In genomic region chr22:39916496-39916895, GRCh38 we compare ENCODE assay signal across 29 cellular contexts. TPM values are rescaled to one million over a fixed set of nuclear protein-coding genes. Genes with fewer than 3 reads are reported as not detected.
DNase-seq lines count a peak whose midpoint lies in the region; ATAC-seq and TF ChIP-seq lines count a peak whose summit lies in the region.
"Had no signal": no experiment of that assay in that cellular context is flagged by ENCODE, and none has a peak within 500 bp of the region (broad histone marks: within the 10 kb centered on the region; RNA-seq: fewer than 3 reads in every experiment).

No MANE protein-coding gene starts in this region.

- H3K4me3 ChIP-seq in uterus, result no peak overlapping the region
- H3K4me3 ChIP-seq: gastroesophageal sphincter, prostate gland, SJCRH30 had no signal

- no peak for ATAC-seq in activated naive CD8-positive, alpha-beta T cell treated with anti-CD3 and anti-CD28 coated beads, Interleukin-2, amount 50 U/mL, for 24 hours
- no peak for ATAC-seq in stimulated activated effector memory CD8-positive, alpha-beta T cell treated with anti-CD3 and anti-CD28 coated beads, Interleukin-12 subunit alpha, Interleukin-12 subunit beta, amount 100 ng/mL, for 72 hours
- no peak for ATAC-seq in GM19452 (IDR thresholded peaks at IDR 0.05; ENCODE audit: unreplicated experiment)
- ATAC-seq: gastroesophageal sphincter, left lobe of liver, sciatic nerve had no signal

- TF ChIP-seq CTCF in uterus (IDR thresholded peaks at IDR 0.05), result no peak

- POLR2A ChIA-PET in activated CD4-positive, alpha-beta memory T cell treated with anti-CD3 and anti-CD28 coated beads for 36 hours (lab: Charles Lee), result interaction anchor here (0.6 to 16.5 kb wide), 5 partner anchors 9 to 597 kb away, joined by 3 to 219 read pairs (median 7); partner anchors contain the start of gene RPL3

- H3K36me3 ChIP-seq in uterus, result no peaks in the 10 kb centered on the region
- H3K36me3 ChIP-seq: gastroesophageal sphincter, neutrophil, prostate gland, SJCRH30 had no signal

- intact Hi-C loops in activated CD4-positive, alpha-beta memory T cell treated with anti-CD3 and anti-CD28 coated beads for 36 hours (cut with micrococcal nuclease), result no loop called here
- intact Hi-C loops in uterus (cut with DNase I; ENCODE audit: low total_unique reads), result no loop called here

- H3K27ac ChIP-seq in uterus, result no peak overlapping the region
- H3K27ac ChIP-seq: C4-2B, gastroesophageal sphincter, neutrophil, prostate gland, SJCRH30 had no signal

- no peaks in the 10 kb centered on the region for H3K27me3 Mint-ChIP-seq in activated naive CD4-positive, alpha-beta T cell treated with anti-CD3 and anti-CD28 coated beads, Interleukin-2, amount 10 ng/mL, durations not matched to agents 7 days and 5 days
- H3K27me3 Mint-ChIP-seq in activated CD4-positive, alpha-beta memory T cell treated with anti-CD3 and anti-CD28 coated beads for 36 hours, result no peaks in the 10 kb centered on the region
- no peaks in the 10 kb centered on the region for H3K27me3 Mint-ChIP-seq in activated naive CD8-positive, alpha-beta T cell treated with anti-CD3 and anti-CD28 coated beads, Interleukin-2, amount 50 U/mL, for 24 hours

- peaks cover 94% of the 10 kb centered on the region for H3K4me1 Mint-ChIP-seq in activated naive CD4-positive, alpha-beta T cell treated with anti-CD3 and anti-CD28 coated beads, Interleukin-2, amount 10 ng/mL, durations not matched to agents 7 days and 5 days
- H3K4me1 Mint-ChIP-seq in activated CD4-positive, alpha-beta memory T cell treated with anti-CD3 and anti-CD28 coated beads for 36 hours (ENCODE audit: low read depth), result peaks cover 87% of the 10 kb centered on the region
- H3K4me1 Mint-ChIP-seq in activated naive CD8-positive, alpha-beta T cell treated with anti-CD3 and anti-CD28 coated beads, Interleukin-2, amount 50 U/mL, for 24 hours, result peaks cover 96% of the 10 kb centered on the region
- peaks cover 85% of the 10 kb centered on the region for H3K4me1 Mint-ChIP-seq in stimulated activated effector memory CD8-positive, alpha-beta T cell treated with anti-CD3 and anti-CD28 coated beads, Interleukin-12 subunit alpha, Interleukin-12 subunit beta, amount 100 ng/mL, for 72 hours

- DNase-seq in activated naive CD4-positive, alpha-beta T cell treated with anti-CD3 and anti-CD28 coated beads, Interleukin-2, amount 10 ng/mL, durations not matched to agents 7 days and 5 days, result no peak
- no peak for DNase-seq in activated naive CD4-positive, alpha-beta T cell treated with Interleukin-2 at 50 U/mL for 16 hours
- DNase-seq in activated CD4-positive, alpha-beta memory T cell treated with anti-CD3 and anti-CD28 coated beads for 36 hours, result no peak
- no peak for DNase-seq in activated naive CD8-positive, alpha-beta T cell treated with anti-CD3 and anti-CD28 coated beads, Interleukin-2, amount 50 U/mL, for 24 hours
- DNase-seq in stimulated activated effector memory CD8-positive, alpha-beta T cell treated with anti-CD3 and anti-CD28 coated beads, Interleukin-12 subunit alpha, Interleukin-12 subunit beta, amount 100 ng/mL, for 72 hours (ENCODE audit: low spot score in 2 of 2), result no peak
- DNase-seq in germinal center (ENCODE audit: low spot score), result no peak
- DNase-seq in uterus, result no peak
- DNase-seq: activated CD4-positive, alpha-beta T cell treated with anti-CD3 and anti-CD28 coated beads for 48 hours; Kasumi-1; mesenchymal stem cell; MV-4-11; NCI-H1436 treated with DMSO at 0.1 percent for 48 hours; NCI-H2107; NCI-H748 treated with DMSO at 0.1 percent for 48 hours; SJCRH30; stimulated activated CD4-positive, alpha-beta T cell treated with anti-CD3 and anti-CD28 coated beads, Interleukin-12 subunit alpha, Interleukin-12 subunit beta, amount 100 ng/mL, for 4 hours; stimulated activated CD4-positive, alpha-beta T cell treated with anti-CD3 and anti-CD28 coated beads, Interleukin-4, amount 100 ng/mL, for 1 hour had no signal

- H3K27me3 ChIP-seq in uterus, result peaks cover 0 to 2% of the 10 kb centered on the region in 2 donors
- H3K27me3 ChIP-seq: neutrophil had no signal

- peak overlapping the region; percentile 87 for H3K27ac Mint-ChIP-seq in activated naive CD4-positive, alpha-beta T cell treated with anti-CD3 and anti-CD28 coated beads, Interleukin-2, amount 10 ng/mL, durations not matched to agents 7 days and 5 days
- H3K27ac Mint-ChIP-seq in activated CD4-positive, alpha-beta memory T cell treated with anti-CD3 and anti-CD28 coated beads for 36 hours, result peak overlapping the region; percentile 93
- H3K27ac Mint-ChIP-seq in activated naive CD8-positive, alpha-beta T cell treated with anti-CD3 and anti-CD28 coated beads, Interleukin-2, amount 50 U/mL, for 24 hours, result peak overlapping the region; percentile 93
- H3K27ac Mint-ChIP-seq in stimulated activated effector memory CD8-positive, alpha-beta T cell treated with anti-CD3 and anti-CD28 coated beads, Interleukin-12 subunit alpha, Interleukin-12 subunit beta, amount 100 ng/mL, for 72 hours, result peak overlapping the region; percentile 88

- no peaks in the 10 kb centered on the region for H3K9me3 Mint-ChIP-seq in activated naive CD4-positive, alpha-beta T cell treated with anti-CD3 and anti-CD28 coated beads, Interleukin-2, amount 10 ng/mL, durations not matched to agents 7 days and 5 days
- H3K9me3 Mint-ChIP-seq in activated CD4-positive, alpha-beta memory T cell treated with anti-CD3 and anti-CD28 coated beads for 36 hours, result no peaks in the 10 kb centered on the region
- H3K9me3 Mint-ChIP-seq in activated naive CD8-positive, alpha-beta T cell treated with anti-CD3 and anti-CD28 coated beads, Interleukin-2, amount 50 U/mL, for 24 hours, result no peaks in the 10 kb centered on the region
- no peaks in the 10 kb centered on the region for H3K9me3 Mint-ChIP-seq in stimulated activated effector memory CD8-positive, alpha-beta T cell treated with anti-CD3 and anti-CD28 coated beads, Interleukin-12 subunit alpha, Interleukin-12 subunit beta, amount 100 ng/mL, for 72 hours

- H3K9me3 ChIP-seq in uterus, result no peaks in the 10 kb centered on the region
- H3K9me3 ChIP-seq: gastroesophageal sphincter, neutrophil, prostate gland, SJCRH30 had no signal

- CTCF ChIA-PET in activated naive CD4-positive, alpha-beta T cell treated with anti-CD3 and anti-CD28 coated beads, Interleukin-2, amount 10 ng/mL, durations not matched to agents 7 days and 5 days (lab: Charles Lee), result interaction anchor here (0.8 to 3.3 kb wide), 6 partner anchors 10 to 108 kb away, joined by 3 to 10 read pairs (median 3); no protein-coding TSS in a partner anchor
- CTCF ChIA-PET in activated CD4-positive, alpha-beta memory T cell treated with anti-CD3 and anti-CD28 coated beads for 36 hours (lab: Charles Lee), result interaction anchor here (0.9 to 6.1 kb wide), 11 partner anchors 8 to 517 kb away, joined by 3 to 45 read pairs (median 4); partner anchors contain the start of gene TAB1

- H3K36me3 Mint-ChIP-seq in activated naive CD4-positive, alpha-beta T cell treated with anti-CD3 and anti-CD28 coated beads, Interleukin-2, amount 10 ng/mL, durations not matched to agents 7 days and 5 days, result peaks cover 52% of the 10 kb centered on the region
- H3K36me3 Mint-ChIP-seq in activated CD4-positive, alpha-beta memory T cell treated with anti-CD3 and anti-CD28 coated beads for 36 hours, result no peaks in the 10 kb centered on the region
- H3K36me3 Mint-ChIP-seq in activated naive CD8-positive, alpha-beta T cell treated with anti-CD3 and anti-CD28 coated beads, Interleukin-2, amount 50 U/mL, for 24 hours (ENCODE audit: low read depth), result peaks cover 2% of the 10 kb centered on the region
- peaks cover 29% of the 10 kb centered on the region for H3K36me3 Mint-ChIP-seq in stimulated activated effector memory CD8-positive, alpha-beta T cell treated with anti-CD3 and anti-CD28 coated beads, Interleukin-12 subunit alpha, Interleukin-12 subunit beta, amount 100 ng/mL, for 72 hours

- no peaks in the 10 kb centered on the region for H3K4me1 ChIP-seq in uterus
- H3K4me1 ChIP-seq: prostate gland, SJCRH30 had no signal

- TF ChIP-seq POLR2A in uterus (IDR thresholded peaks at IDR 0.05), result no peak

- H3K4me3 Mint-ChIP-seq in activated naive CD4-positive, alpha-beta T cell treated with anti-CD3 and anti-CD28 coated beads, Interleukin-2, amount 10 ng/mL, durations not matched to agents 7 days and 5 days, result no peak overlapping the region
- H3K4me3 Mint-ChIP-seq in activated CD4-positive, alpha-beta memory T cell treated with anti-CD3 and anti-CD28 coated beads for 36 hours, result peak overlapping the region; percentile 48
- peak overlapping the region; percentile 87 for H3K4me3 Mint-ChIP-seq in activated naive CD8-positive, alpha-beta T cell treated with anti-CD3 and anti-CD28 coated beads, Interleukin-2, amount 50 U/mL, for 24 hours
- peak overlapping the region; percentile 72 for H3K4me3 Mint-ChIP-seq in stimulated activated effector memory CD8-positive, alpha-beta T cell treated with anti-CD3 and anti-CD28 coated beads, Interleukin-12 subunit alpha, Interleukin-12 subunit beta, amount 100 ng/mL, for 72 hours

RNA-seq across cellular contexts. Expression of gene GRAP2, which starts 15.6 kb away (rescaled TPM):
- 10 to 100 TPM; 37.7 to 38.1 TPM for total RNA-seq in activated CD4-positive, alpha-beta memory T cell treated with anti-CD3 and anti-CD28 coated beads for 36 hours
- total RNA-seq in uterus, result 1 to 10 TPM in 1 of 4 donors, under 1 TPM in 1, not detected in 2; 0.97 to 2.0 TPM
- total RNA-seq: dermis microvascular lymphatic vessel endothelial cell, fibroblast of lung, H1, SJCRH30 had no signal

RNA-seq across cellular contexts. Expression of gene ENTHD1, which starts 22.9 kb away (rescaled TPM):
- under 1 TPM; 0.41 to 0.95 TPM for total RNA-seq in activated CD4-positive, alpha-beta memory T cell treated with anti-CD3 and anti-CD28 coated beads for 36 hours
- under 1 TPM in 1 of 4 donors, not detected in 3; 0.14 TPM for total RNA-seq in uterus
- total RNA-seq: dermis microvascular lymphatic vessel endothelial cell, fibroblast of lung, H1, left lobe of liver, RPMI7951, SJCRH30, temporal lobe had no signal

RNA-seq across cellular contexts. Expression of gene TMA7B, which starts 43.7 kb away (rescaled TPM):
- 1 to 10 TPM in 1 of 2 experiments, under 1 TPM in 1; 0.86 to 1.1 TPM for total RNA-seq in activated CD4-positive, alpha-beta memory T cell treated with anti-CD3 and anti-CD28 coated beads for 36 hours
- not detected for total RNA-seq in uterus
- total RNA-seq: dermis microvascular lymphatic vessel endothelial cell, fibroblast of lung, gastroesophageal sphincter, H1, left lobe of liver, prostate gland had no signal

Comparison
In these comparisons a context has a peak if more than half of its experiments do, and no peak if none do; other contexts are left out.
1. RNA of gene GRAP2, which starts 15.6 kb away (total RNA-seq): 37.7 to 38.1 TPM in activated CD4-positive, alpha-beta memory T cell treated with anti-CD3 and anti-CD28 coated beads for 36 hours; 0.97 to 2.0 TPM in uterus; every median in the first group is over 10 times any median in the second.
2. Peak in every context shown above with its lines, with median percentiles within 50 percentile points of each other: H3K27ac Mint-ChIP-seq.